In the genomic region with DNA sequence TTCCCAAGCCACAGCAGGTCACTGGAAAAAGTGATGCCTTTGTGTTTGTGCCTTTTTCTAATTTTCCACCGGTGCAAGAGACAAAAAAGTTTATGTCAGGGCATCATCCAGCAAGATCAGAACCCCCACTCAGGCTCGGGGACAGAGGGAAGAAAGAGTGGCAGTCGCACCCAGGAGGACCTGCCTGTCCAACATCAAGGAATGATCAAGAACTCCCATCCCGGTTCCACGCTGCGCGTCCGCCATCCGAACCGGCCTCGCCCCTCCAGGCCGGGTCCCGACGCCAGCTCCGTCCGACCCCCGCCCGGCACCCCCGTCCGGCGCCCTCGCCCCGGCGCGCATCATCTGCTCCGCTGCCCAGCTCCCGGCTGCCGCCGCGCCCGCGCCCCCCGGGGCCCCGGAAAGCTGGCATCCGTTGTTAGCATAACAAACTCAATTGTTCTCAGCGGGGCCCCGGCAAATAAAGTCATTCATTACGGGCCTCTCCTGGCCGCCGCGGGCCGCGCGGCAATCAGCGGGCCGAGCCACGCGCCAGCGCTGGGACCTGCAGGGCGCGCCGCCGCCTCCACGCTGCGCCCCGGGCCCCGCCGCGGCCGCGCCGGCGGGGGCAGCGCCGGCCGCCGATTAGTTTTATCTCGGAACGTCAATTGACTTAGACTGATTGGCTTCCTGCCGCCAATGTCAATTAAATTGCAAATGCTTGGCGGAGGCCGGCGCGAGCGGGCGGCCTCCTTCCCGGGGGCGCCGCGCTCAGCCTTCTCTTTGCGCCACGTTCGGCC, we compare ENCODE assay signal across 1 cellular context.
TF ChIP-seq lines count a peak whose summit lies in the region.

No MANE protein-coding gene starts in this region.

TF ChIP-seq in GM23338, 12 proteins besides CTCF, POLR2A, EP300 and RAD21:
- TF ChIP-seq, protein P1, sequence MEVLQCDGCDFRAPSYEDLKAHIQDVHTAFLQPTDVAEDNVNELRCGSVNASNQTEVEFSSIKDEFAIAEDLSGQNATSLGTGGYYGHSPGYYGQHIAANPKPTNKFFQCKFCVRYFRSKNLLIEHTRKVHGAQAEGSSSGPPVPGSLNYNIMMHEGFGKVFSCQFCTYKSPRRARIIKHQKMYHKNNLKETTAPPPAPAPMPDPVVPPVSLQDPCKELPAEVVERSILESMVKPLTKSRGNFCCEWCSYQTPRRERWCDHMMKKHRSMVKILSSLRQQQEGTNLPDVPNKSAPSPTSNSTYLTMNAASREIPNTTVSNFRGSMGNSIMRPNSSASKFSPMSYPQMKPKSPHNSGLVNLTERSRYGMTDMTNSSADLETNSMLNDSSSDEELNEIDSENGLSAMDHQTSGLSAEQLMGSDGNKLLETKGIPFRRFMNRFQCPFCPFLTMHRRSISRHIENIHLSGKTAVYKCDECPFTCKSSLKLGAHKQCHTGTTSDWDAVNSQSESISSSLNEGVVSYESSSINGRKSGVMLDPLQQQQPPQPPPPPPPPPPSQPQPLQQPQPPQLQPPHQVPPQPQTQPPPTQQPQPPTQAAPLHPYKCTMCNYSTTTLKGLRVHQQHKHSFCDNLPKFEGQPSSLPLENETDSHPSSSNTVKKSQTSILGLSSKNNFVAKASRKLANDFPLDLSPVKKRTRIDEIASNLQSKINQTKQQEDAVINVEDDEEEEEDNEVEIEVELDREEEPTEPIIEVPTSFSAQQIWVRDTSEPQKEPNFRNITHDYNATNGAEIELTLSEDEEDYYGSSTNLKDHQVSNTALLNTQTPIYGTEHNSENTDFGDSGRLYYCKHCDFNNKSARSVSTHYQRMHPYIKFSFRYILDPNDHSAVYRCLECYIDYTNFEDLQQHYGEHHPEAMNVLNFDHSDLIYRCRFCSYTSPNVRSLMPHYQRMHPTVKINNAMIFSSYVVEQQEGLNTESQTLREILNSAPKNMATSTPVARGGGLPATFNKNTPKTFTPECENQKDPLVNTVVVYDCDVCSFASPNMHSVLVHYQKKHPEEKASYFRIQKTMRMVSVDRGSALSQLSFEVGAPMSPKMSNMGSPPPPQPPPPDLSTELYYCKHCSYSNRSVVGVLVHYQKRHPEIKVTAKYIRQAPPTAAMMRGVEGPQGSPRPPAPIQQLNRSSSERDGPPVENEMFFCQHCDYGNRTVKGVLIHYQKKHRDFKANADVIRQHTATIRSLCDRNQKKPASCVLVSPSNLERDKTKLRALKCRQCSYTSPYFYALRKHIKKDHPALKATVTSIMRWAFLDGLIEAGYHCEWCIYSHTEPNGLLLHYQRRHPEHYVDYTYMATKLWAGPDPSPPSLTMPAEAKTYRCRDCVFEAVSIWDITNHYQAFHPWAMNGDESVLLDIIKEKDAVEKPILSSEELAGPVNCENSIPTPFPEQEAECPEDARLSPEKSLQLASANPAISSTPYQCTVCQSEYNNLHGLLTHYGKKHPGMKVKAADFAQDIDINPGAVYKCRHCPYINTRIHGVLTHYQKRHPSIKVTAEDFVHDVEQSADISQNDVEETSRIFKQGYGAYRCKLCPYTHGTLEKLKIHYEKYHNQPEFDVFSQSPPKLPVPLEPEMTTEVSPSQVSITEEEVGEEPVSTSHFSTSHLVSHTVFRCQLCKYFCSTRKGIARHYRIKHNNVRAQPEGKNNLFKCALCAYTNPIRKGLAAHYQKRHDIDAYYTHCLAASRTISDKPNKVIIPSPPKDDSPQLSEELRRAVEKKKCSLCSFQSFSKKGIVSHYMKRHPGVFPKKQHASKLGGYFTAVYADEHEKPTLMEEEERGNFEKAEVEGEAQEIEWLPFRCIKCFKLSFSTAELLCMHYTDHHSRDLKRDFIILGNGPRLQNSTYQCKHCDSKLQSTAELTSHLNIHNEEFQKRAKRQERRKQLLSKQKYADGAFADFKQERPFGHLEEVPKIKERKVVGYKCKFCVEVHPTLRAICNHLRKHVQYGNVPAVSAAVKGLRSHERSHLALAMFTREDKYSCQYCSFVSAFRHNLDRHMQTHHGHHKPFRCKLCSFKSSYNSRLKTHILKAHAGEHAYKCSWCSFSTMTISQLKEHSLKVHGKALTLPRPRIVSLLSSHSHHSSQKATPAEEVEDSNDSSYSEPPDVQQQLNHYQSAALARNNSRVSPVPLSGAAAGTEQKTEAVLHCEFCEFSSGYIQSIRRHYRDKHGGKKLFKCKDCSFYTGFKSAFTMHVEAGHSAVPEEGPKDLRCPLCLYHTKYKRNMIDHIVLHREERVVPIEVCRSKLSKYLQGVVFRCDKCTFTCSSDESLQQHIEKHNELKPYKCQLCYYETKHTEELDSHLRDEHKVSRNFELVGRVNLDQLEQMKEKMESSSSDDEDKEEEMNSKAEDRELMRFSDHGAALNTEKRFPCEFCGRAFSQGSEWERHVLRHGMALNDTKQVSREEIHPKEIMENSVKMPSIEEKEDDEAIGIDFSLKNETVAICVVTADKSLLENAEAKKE (CRISPR knock-in tag; IDR thresholded peaks at IDR 0.05) = no peak
- peak; percentile 64 for TF ChIP-seq EZH2 (IDR thresholded peaks at IDR 0.05; ENCODE audit: low read depth, unreplicated experiment)
- peak; percentile 43 for TF ChIP-seq EZH2phosphoT487 (IDR thresholded peaks at IDR 0.05; ENCODE audit: unreplicated experiment)
